In the genomic region with DNA sequence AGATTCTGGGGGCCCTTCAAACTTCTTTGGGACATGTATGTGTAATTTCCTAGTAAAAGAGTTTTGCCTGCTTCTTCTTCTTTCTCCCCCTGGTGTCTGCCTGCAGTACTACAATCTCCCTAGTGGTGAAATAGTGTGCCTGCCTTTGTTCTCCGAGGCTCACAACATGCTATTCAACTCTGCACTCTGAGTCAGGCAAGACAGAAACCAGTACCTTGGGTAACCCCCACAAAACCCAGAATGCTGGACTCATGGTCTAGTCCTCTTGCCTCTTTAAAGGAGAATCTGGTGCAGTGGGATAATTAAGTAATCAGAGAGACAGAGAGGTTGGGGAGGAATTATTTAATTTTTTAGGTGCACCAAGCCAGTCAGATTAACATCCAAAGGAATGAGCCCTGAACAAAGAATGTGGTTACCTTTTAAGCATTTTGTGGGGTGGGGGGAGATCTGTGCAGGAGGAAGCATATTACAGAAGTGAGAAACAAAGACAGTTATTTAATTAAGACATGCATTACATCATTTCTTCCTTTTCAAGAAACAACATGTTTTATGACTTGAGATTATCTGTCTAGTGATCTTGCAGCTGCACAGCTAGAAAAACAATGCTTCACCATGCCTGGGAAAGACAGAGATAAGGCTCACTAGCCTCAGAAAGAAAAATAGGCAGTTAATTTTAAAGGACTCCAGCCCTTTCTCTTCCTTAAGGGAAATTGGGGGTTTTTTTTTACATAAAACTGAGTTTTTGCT, we compare ENCODE assay signal across 1 cellular context.
TF ChIP-seq lines count a peak whose summit lies in the region.

No MANE protein-coding gene starts in this region.

TF ChIP-seq in K562, 482 proteins besides CTCF, POLR2A, EP300 and RAD21 (continues in another document):
- no peak for TF ChIP-seq HOXB6 (CRISPR knock-in tag; IDR thresholded peaks at IDR 0.05; ENCODE audit: borderline replicate concordance)
- TF ChIP-seq NCOA4 (IDR thresholded peaks at IDR 0.05; ENCODE audit: partially characterized antibody), result no peak
- no peak for TF ChIP-seq SPI1 (IDR thresholded peaks at IDR 0.05; ENCODE audit: borderline replicate concordance, low read depth, low read length)
- TF ChIP-seq ZKSCAN8 (CRISPR knock-in tag; IDR thresholded peaks at IDR 0.05), result peak; percentile 68; the same call in 1 of the 2 replicates
- TF ChIP-seq DPF2 (IDR thresholded peaks at IDR 0.05), result peak; percentile 67; the same call in 1 of the 2 replicates
- TF ChIP-seq ZNF431 (CRISPR knock-in tag; IDR thresholded peaks at IDR 0.05), result no peak
- TF ChIP-seq MECOM (CRISPR knock-in tag; IDR thresholded peaks at IDR 0.05), result no peak
- TF ChIP-seq, protein P1, sequence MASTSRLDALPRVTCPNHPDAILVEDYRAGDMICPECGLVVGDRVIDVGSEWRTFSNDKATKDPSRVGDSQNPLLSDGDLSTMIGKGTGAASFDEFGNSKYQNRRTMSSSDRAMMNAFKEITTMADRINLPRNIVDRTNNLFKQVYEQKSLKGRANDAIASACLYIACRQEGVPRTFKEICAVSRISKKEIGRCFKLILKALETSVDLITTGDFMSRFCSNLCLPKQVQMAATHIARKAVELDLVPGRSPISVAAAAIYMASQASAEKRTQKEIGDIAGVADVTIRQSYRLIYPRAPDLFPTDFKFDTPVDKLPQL (IDR thresholded peaks at IDR 0.05; ENCODE audit: extremely low read depth, insufficient read length), result no peak
- TF ChIP-seq, protein P2, sequence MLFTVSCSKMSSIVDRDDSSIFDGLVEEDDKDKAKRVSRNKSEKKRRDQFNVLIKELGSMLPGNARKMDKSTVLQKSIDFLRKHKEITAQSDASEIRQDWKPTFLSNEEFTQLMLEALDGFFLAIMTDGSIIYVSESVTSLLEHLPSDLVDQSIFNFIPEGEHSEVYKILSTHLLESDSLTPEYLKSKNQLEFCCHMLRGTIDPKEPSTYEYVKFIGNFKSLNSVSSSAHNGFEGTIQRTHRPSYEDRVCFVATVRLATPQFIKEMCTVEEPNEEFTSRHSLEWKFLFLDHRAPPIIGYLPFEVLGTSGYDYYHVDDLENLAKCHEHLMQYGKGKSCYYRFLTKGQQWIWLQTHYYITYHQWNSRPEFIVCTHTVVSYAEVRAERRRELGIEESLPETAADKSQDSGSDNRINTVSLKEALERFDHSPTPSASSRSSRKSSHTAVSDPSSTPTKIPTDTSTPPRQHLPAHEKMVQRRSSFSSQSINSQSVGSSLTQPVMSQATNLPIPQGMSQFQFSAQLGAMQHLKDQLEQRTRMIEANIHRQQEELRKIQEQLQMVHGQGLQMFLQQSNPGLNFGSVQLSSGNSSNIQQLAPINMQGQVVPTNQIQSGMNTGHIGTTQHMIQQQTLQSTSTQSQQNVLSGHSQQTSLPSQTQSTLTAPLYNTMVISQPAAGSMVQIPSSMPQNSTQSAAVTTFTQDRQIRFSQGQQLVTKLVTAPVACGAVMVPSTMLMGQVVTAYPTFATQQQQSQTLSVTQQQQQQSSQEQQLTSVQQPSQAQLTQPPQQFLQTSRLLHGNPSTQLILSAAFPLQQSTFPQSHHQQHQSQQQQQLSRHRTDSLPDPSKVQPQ (CRISPR knock-in tag; IDR thresholded peaks at IDR 0.05; ENCODE audit: borderline replicate concordance), result no peak
- TF ChIP-seq CBFB (CRISPR knock-in tag; IDR thresholded peaks at IDR 0.05), result no peak
- TF ChIP-seq STAG1 (CRISPR knock-in tag; IDR thresholded peaks at IDR 0.05; ENCODE audit: borderline replicate concordance), result no peak
- no peak for TF ChIP-seq ZNF699 (CRISPR knock-in tag; IDR thresholded peaks at IDR 0.05; ENCODE audit: insufficient replicate concordance)
- TF ChIP-seq, protein P3, sequence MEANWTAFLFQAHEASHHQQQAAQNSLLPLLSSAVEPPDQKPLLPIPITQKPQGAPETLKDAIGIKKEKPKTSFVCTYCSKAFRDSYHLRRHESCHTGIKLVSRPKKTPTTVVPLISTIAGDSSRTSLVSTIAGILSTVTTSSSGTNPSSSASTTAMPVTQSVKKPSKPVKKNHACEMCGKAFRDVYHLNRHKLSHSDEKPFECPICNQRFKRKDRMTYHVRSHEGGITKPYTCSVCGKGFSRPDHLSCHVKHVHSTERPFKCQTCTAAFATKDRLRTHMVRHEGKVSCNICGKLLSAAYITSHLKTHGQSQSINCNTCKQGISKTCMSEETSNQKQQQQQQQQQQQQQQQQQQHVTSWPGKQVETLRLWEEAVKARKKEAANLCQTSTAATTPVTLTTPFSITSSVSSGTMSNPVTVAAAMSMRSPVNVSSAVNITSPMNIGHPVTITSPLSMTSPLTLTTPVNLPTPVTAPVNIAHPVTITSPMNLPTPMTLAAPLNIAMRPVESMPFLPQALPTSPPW (CRISPR knock-in tag; IDR thresholded peaks at IDR 0.05), result peak; percentile 27; the same call in 1 of the 2 replicates
- TF ChIP-seq MED1 (CRISPR knock-in tag; IDR thresholded peaks at IDR 0.05; ENCODE audit: borderline replicate concordance), result no peak
- 0 out of 2 replicates have a peak, but pooled peaks have one; percentile 8 for TF ChIP-seq ZNF197 (CRISPR knock-in tag; IDR thresholded peaks at IDR 0.05; ENCODE audit: low read depth)
- TF ChIP-seq, protein P4, sequence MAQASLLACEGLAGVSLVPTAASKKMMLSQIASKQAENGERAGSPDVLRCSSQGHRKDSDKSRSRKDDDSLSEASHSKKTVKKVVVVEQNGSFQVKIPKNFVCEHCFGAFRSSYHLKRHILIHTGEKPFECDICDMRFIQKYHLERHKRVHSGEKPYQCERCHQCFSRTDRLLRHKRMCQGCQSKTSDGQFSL (CRISPR knock-in tag; IDR thresholded peaks at IDR 0.05), result no peak
- TF ChIP-seq, protein P4 (tag; IDR thresholded peaks at IDR 0.05), result no peak
- TF ChIP-seq RFX1 (IDR thresholded peaks at IDR 0.05), result no peak
- no peak for TF ChIP-seq CTBP1 (IDR thresholded peaks at IDR 0.05; ENCODE audit: borderline replicate concordance)
- no peak for TF ChIP-seq MCM7 (IDR thresholded peaks at IDR 0.05)
- TF ChIP-seq SNIP1 (IDR thresholded peaks at IDR 0.05; ENCODE audit: low read depth), result no peak
- TF ChIP-seq ZNF77 (CRISPR knock-in tag; IDR thresholded peaks at IDR 0.05), result no peak
- TF ChIP-seq IFI16 (CRISPR knock-in tag; IDR thresholded peaks at IDR 0.05), result no peak
- peak; percentile 74; the same call in 1 of the 2 replicates for TF ChIP-seq ZNF584 (CRISPR knock-in tag; IDR thresholded peaks at IDR 0.05; ENCODE audit: low read depth)
- TF ChIP-seq ZNF133 (CRISPR knock-in tag; IDR thresholded peaks at IDR 0.05), result no peak
- TF ChIP-seq NR2F6 (CRISPR knock-in tag; IDR thresholded peaks at IDR 0.05), result no peak
- TF ChIP-seq NR4A1 (CRISPR knock-in tag; IDR thresholded peaks at IDR 0.05), result no peak
- no peak for TF ChIP-seq NR4A1 (tag; IDR thresholded peaks at IDR 0.05)
- no peak for TF ChIP-seq NUFIP1 (IDR thresholded peaks at IDR 0.05; ENCODE audit: partially characterized antibody)
- no peak for TF ChIP-seq ZBTB9 (CRISPR knock-in tag; IDR thresholded peaks at IDR 0.05)
- peak; percentile 83 for TF ChIP-seq ZNF24 (IDR thresholded peaks at IDR 0.05)
- TF ChIP-seq HMG20B (CRISPR knock-in tag; IDR thresholded peaks at IDR 0.05), result no peak
- TF ChIP-seq ZSCAN29 (IDR thresholded peaks at IDR 0.05), result no peak
- no peak for TF ChIP-seq MXD1 (CRISPR knock-in tag; IDR thresholded peaks at IDR 0.05; ENCODE audit: borderline replicate concordance, poor library complexity, severe bottlenecking)
- TF ChIP-seq ZNF124 (CRISPR knock-in tag; IDR thresholded peaks at IDR 0.05), result no peak
- no peak for TF ChIP-seq SAP30 (IDR thresholded peaks at IDR 0.05; ENCODE audit: borderline replicate concordance, insufficient read depth, low read depth, low read length, poor library complexity, severe bottlenecking)
- no peak for TF ChIP-seq GABPB1 (CRISPR knock-in tag; IDR thresholded peaks at IDR 0.05)
- TF ChIP-seq ATF1 (CRISPR knock-in tag; IDR thresholded peaks at IDR 0.05), result no peak
- TF ChIP-seq ATF1 (tag; IDR thresholded peaks at IDR 0.05), result 0 out of 2 replicates have a peak, but pooled peaks have one; percentile 33
- TF ChIP-seq ZNF324 (CRISPR knock-in tag; IDR thresholded peaks at IDR 0.05), result no peak
- TF ChIP-seq RBM17 (IDR thresholded peaks at IDR 0.05; ENCODE audit: borderline replicate concordance, low read depth, low read length), result no peak
- TF ChIP-seq CHD1 (IDR thresholded peaks at IDR 0.05; ENCODE audit: low read length), result no peak
- TF ChIP-seq POLR2AphosphoS2 (IDR thresholded peaks at IDR 0.05; ENCODE audit: low read length), result no peak
- TF ChIP-seq ZNF175 (CRISPR knock-in tag; IDR thresholded peaks at IDR 0.05; ENCODE audit: low read depth), result peak; percentile 78
- TF ChIP-seq HDAC8 (tag; IDR thresholded peaks at IDR 0.05), result no peak
- no peak for TF ChIP-seq RFX5 (IDR thresholded peaks at IDR 0.05; ENCODE audit: low read depth, low read length)
- no peak for TF ChIP-seq PTRF (tag; IDR thresholded peaks at IDR 0.05)
- TF ChIP-seq TAF9B (IDR thresholded peaks at IDR 0.05; ENCODE audit: partially characterized antibody), result no peak
- no peak for TF ChIP-seq SMAD1 (IDR thresholded peaks at IDR 0.05; ENCODE audit: low read depth, low read length, partially characterized antibody)
- TF ChIP-seq, protein P5, sequence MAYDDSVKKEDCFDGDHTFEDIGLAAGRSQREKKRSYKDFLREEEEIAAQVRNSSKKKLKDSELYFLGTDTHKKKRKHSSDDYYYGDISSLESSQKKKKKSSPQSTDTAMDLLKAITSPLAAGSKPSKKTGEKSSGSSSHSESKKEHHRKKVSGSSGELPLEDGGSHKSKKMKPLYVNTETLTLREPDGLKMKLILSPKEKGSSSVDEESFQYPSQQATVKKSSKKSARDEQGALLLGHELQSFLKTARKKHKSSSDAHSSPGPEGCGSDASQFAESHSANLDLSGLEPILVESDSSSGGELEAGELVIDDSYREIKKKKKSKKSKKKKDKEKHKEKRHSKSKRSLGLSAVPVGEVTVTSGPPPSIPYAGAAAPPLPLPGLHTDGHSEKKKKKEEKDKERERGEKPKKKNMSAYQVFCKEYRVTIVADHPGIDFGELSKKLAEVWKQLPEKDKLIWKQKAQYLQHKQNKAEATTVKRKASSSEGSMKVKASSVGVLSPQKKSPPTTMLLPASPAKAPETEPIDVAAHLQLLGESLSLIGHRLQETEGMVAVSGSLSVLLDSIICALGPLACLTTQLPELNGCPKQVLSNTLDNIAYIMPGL (CRISPR knock-in tag; IDR thresholded peaks at IDR 0.05), result no peak
- TF ChIP-seq ZFP36 (IDR thresholded peaks at IDR 0.05; ENCODE audit: low read depth, low read length, partially characterized antibody), result no peak
- peak; percentile 81 for TF ChIP-seq ARID1B (IDR thresholded peaks at IDR 0.05)
- TF ChIP-seq PHTF2 (CRISPR knock-in tag; IDR thresholded peaks at IDR 0.05), result no peak
- no peak for TF ChIP-seq SRF (CRISPR knock-in tag; IDR thresholded peaks at IDR 0.05)
- no peak for TF ChIP-seq ZNF445 (CRISPR knock-in tag; IDR thresholded peaks at IDR 0.05; ENCODE audit: low read depth)
- no peak for TF ChIP-seq SREBF1 (IDR thresholded peaks at IDR 0.05; ENCODE audit: borderline replicate concordance, low read depth, low read length)
- TF ChIP-seq E2F5 (CRISPR knock-in tag; IDR thresholded peaks at IDR 0.05), result no peak
- no peak for TF ChIP-seq CBX1 (IDR thresholded peaks at IDR 0.05; ENCODE audit: low read depth)
- TF ChIP-seq, protein P6, sequence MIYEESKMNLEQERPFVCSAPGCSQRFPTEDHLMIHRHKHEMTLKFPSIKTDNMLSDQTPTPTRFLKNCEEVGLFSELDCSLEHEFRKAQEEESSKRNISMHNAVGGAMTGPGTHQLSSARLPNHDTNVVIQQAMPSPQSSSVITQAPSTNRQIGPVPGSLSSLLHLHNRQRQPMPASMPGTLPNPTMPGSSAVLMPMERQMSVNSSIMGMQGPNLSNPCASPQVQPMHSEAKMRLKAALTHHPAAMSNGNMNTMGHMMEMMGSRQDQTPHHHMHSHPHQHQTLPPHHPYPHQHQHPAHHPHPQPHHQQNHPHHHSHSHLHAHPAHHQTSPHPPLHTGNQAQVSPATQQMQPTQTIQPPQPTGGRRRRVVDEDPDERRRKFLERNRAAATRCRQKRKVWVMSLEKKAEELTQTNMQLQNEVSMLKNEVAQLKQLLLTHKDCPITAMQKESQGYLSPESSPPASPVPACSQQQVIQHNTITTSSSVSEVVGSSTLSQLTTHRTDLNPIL (CRISPR knock-in tag; IDR thresholded peaks at IDR 0.05), result no peak
- peak; percentile 73 for TF ChIP-seq TAL1 (IDR thresholded peaks at IDR 0.05)
- no peak for TF ChIP-seq ZNF212 (CRISPR knock-in tag; IDR thresholded peaks at IDR 0.05)
- TF ChIP-seq JUND (IDR thresholded peaks at IDR 0.05; ENCODE audit: borderline replicate concordance, low read depth, low read length), result peak; percentile 37; the same call in 1 of the 2 replicates
- peak; percentile 69; the same call in 2 of the 3 replicates for TF ChIP-seq JUND (tag; IDR thresholded peaks at IDR 0.05; ENCODE audit: borderline replicate concordance, low read depth, low read length)
- TF ChIP-seq SMC3 (conservative IDR thresholded peaks at IDR 0.05; ENCODE audit: insufficient read depth, low read depth, low read length), result 0 out of 2 replicates have a peak, but pooled peaks have one; percentile 9
- TF ChIP-seq BMI1 (IDR thresholded peaks at IDR 0.05; ENCODE audit: low read length), result no peak
- no peak for TF ChIP-seq GATAD2B (IDR thresholded peaks at IDR 0.05; ENCODE audit: borderline replicate concordance)
- TF ChIP-seq ZNF146 (CRISPR knock-in tag; IDR thresholded peaks at IDR 0.05; ENCODE audit: unreplicated experiment), result no peak
- TF ChIP-seq CCAR2 (IDR thresholded peaks at IDR 0.05; ENCODE audit: low read depth, low read length), result no peak
- TF ChIP-seq MYNN (IDR thresholded peaks at IDR 0.05), result no peak
- no peak for TF ChIP-seq MYNN (CRISPR knock-in tag; IDR thresholded peaks at IDR 0.05)
